Comparison of ENCODE assay signal across 2 cellular contexts in genomic region chr7:134941185-134941900, GRCh38.
TF ChIP-seq lines count a peak whose summit lies in the region.

No MANE protein-coding gene starts in this region.

TF ChIP-seq in GM23338, 12 proteins besides CTCF, POLR2A, EP300 and RAD21 (continued from another document):
- no peak for TF ChIP-seq ZNF462 (CRISPR knock-in tag; IDR thresholded peaks at IDR 0.05)
- no peak for TF ChIP-seq NANOG (IDR thresholded peaks at IDR 0.05; ENCODE audit: borderline replicate concordance)
- no peak for TF ChIP-seq ZNF331 (CRISPR knock-in tag; IDR thresholded peaks at IDR 0.05; ENCODE audit: low read depth)
- TF ChIP-seq STAT1 (IDR thresholded peaks at IDR 0.05; ENCODE audit: unreplicated experiment), result no peak
- no peak for TF ChIP-seq CREB1 (CRISPR knock-in tag; IDR thresholded peaks at IDR 0.05; ENCODE audit: low read depth)

TF ChIP-seq in WTC11, 78 proteins besides CTCF, POLR2A, EP300 and RAD21 (continued from another document):
- TF ChIP-seq HMGXB4 (CRISPR knock-in tag; IDR thresholded peaks at IDR 0.05) (no peak), ZNF396 (CRISPR knock-in tag; IDR thresholded peaks at IDR 0.05; ENCODE audit: borderline replicate concordance) (no peak), NR2C2 (CRISPR knock-in tag; IDR thresholded peaks at IDR 0.05) (no peak), MLX (CRISPR knock-in tag; IDR thresholded peaks at IDR 0.05) (no peak), E2F5 (CRISPR knock-in tag; IDR thresholded peaks at IDR 0.05) (no peak), ATF1 (CRISPR knock-in tag; IDR thresholded peaks at IDR 0.05) (no peak), IRF2 (CRISPR knock-in tag; IDR thresholded peaks at IDR 0.05; ENCODE audit: borderline replicate concordance, low read depth) (no peak), ZNF512 (CRISPR knock-in tag; IDR thresholded peaks at IDR 0.05; ENCODE audit: borderline replicate concordance) (no peak)
